8 cellular contexts compared by ENCODE assay signal in the genomic region with DNA sequence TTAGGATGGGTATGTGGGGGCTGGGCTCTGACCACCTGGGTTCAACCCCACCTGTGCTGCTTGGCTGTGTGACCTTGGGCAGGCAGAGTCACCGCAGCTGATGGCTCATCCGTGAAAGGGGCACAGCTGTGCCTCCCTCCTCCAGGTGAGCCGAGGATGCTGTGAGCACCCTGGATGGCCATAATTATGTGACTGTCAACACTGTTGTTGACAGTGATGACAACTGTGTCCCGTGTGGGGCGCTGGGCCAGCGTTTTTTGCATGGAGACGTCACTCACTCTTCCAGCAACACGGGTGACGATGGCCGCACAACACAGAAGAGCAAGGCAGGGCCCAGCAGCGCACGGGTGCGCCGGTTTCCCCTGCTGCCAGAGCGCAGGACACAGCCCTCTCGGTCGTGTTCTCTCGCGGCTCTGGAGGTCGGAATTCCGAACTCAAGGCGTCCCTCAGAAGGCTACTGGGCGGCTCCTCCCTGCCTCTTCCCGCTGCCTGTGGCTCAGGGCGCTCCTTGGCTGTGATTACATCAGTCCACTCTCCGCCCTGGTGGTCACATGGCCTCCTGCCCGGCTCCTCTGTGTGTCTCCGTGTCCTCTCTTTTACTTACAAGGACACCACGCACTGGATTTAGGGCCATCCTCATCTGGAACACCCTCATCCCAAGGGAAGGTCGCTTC. TPM values are rescaled to one million over a fixed set of nuclear protein-coding genes. Genes with fewer than 3 reads are reported as not detected.
DNase-seq lines count a peak whose midpoint lies in the region; ATAC-seq, FAIRE-seq and TF ChIP-seq lines count a peak whose summit lies in the region.

No MANE protein-coding gene starts in this region.

- H3K27ac Mint-ChIP-seq in T-cell (peak overlapping the region; percentile 80 to 82), nephron (peak overlapping the region; percentile 80 to 91 (median 85)), chondrocyte (ENCODE audit: unreplicated experiment) (no peak overlapping the region)

- ATAC-seq in T-cell (replicated peaks in 1 of 4) = peak in 2 of 4 experiments; percentile 8 to 58
- ATAC-seq in HG03520 (IDR thresholded peaks at IDR 0.05; ENCODE audit: unreplicated experiment) = no peak
- no peak for ATAC-seq in GM19351 (IDR thresholded peaks at IDR 0.05; ENCODE audit: unreplicated experiment)

- no peaks in the 10 kb centered on the region for H3K36me3 ChIP-seq in duodenal mucosa (ENCODE audit: control insufficient read depth in 1 of 2, insufficient read depth in 2 of 2, low read length in 2 of 2)

- H3K27me3 ChIP-seq in duodenal mucosa (ENCODE audit: control insufficient read depth in 1 of 2, insufficient read depth in 2 of 2, low read length in 2 of 2) = no peaks in the 10 kb centered on the region

- H3K9ac ChIP-seq in duodenal mucosa (ENCODE audit: low read depth in 1 of 2, low read length in 2 of 2) = peak overlapping the region; percentile 71 to 79

- no peaks in the 10 kb centered on the region for H3K9me3 ChIP-seq in duodenal mucosa (ENCODE audit: control insufficient read depth in 1 of 2, low read length in 2 of 2)

- H3K4me3 Mint-ChIP-seq in T-cell (peak overlapping the region; percentile 85 to 95 (median 91)), nephron (peak overlapping the region; percentile 59 to 70 (median 63)), chondrocyte (ENCODE audit: unreplicated experiment) (no peak overlapping the region)

- TF ChIP-seq CTCF in GM10248 (IDR thresholded peaks at IDR 0.05; ENCODE audit: control extremely low read depth, extremely low read depth, low read depth, missing control alignments) (no peak), nephron (IDR thresholded peaks at IDR 0.05; ENCODE audit: unreplicated experiment in 3 of 3) (no peak), chondrocyte (IDR thresholded peaks at IDR 0.05) (no peak)

- H3K9me3 Mint-ChIP-seq in T-cell (no peaks in the 10 kb centered on the region), nephron (no peaks in the 10 kb centered on the region), chondrocyte (ENCODE audit: low read depth) (no peaks in the 10 kb centered on the region)

- no peak for TF ChIP-seq POLR2A in H54 (IDR thresholded peaks at IDR 0.05; ENCODE audit: low read depth, low read length)

- no peaks in the 10 kb centered on the region for H3K36me3 Mint-ChIP-seq in T-cell
- no peaks in the 10 kb centered on the region for H3K36me3 Mint-ChIP-seq in nephron (ENCODE audit: low read depth)
- H3K36me3 Mint-ChIP-seq in chondrocyte (ENCODE audit: low read depth) = no peaks in the 10 kb centered on the region

- H3K27ac ChIP-seq in duodenal mucosa (ENCODE audit: low read depth, low read length) = peak overlapping the region; percentile 74

- CTCF ChIA-PET in GM10248 (lab: Yijun Ruan, JAX) = interaction anchor here (0.9 to 4.6 kb wide), 3 partner anchors 14 to 25 kb away, joined by 3 to 31 read pairs (median 6); no protein-coding TSS in a partner anchor
- CTCF ChIA-PET in T-cell (lab: Charles Lee) = no interaction called here

- peak overlapping the region; percentile 58 to 75 for H3K4me3 ChIP-seq in duodenal mucosa (ENCODE audit: low read depth in 1 of 2, low read length in 2 of 2)

- H3K27me3 Mint-ChIP-seq in T-cell (no peaks in the 10 kb centered on the region), nephron (ENCODE audit: low read depth) (peaks cover 12% of the 10 kb centered on the region), chondrocyte (ENCODE audit: low read depth) (peaks cover 6% of the 10 kb centered on the region)

- H3K4me1 Mint-ChIP-seq in T-cell (peaks cover 38 to 60% (median 50%) of the 10 kb centered on the region in 3 donors), nephron (peaks cover 40% of the 10 kb centered on the region), chondrocyte (ENCODE audit: low read depth) (peaks cover 24% of the 10 kb centered on the region)

- no peak for FAIRE-seq in H54 (lab: Jason Lieb, UNC)

- peak; percentile 55 for DNase-seq in GM10248 (ENCODE audit: extremely low spot score)
- DNase-seq in T-cell = peak in 32 of 34 experiments; percentile 22 to 72 (median 55)
- DNase-seq in H54 (ENCODE audit: insufficient read length, low spot score) = no peak
- DNase-seq in chondrocyte (ENCODE audit: low spot score) = no peak

- POLR2A ChIA-PET in GM10248 (lab: Yijun Ruan, JAX) = no interaction called here
- POLR2A ChIA-PET in T-cell (lab: Charles Lee) = no interaction called here

- H3K4me1 ChIP-seq in duodenal mucosa (ENCODE audit: control insufficient read depth in 1 of 2, insufficient read depth in 2 of 2, low read length in 2 of 2) = peaks cover 31 to 39% of the 10 kb centered on the region in 2 donors

RNA-seq across cellular contexts. Expression of a gene that starts 1.3 kb away (rescaled TPM):
- total RNA-seq in T-cell = 100 to 1,000 TPM in 1 of 5 donors, 10 to 100 TPM in 4; 24.6 to 103 (median 40.3) TPM
- total RNA-seq in chondrocyte = 1.2 to 1.4 TPM (median 1.2 TPM) in 3 replicates

RNA-seq across cellular contexts. Expression of a gene that starts 41.8 kb away (rescaled TPM):
- total RNA-seq in T-cell = 1 to 10 TPM; 2.6 to 7.0 (median 5.5) TPM
- total RNA-seq in chondrocyte = 0.47 to 0.70 TPM (median 0.64 TPM) in 3 replicates

Comparison
In these comparisons a context has a peak if more than half of its experiments do, and no peak if none do; other contexts are left out.
1. DNase-seq: peak in GM10248 (single experiment) and T-cell (32 of 34); none in H54 (single experiment) and chondrocyte (single experiment).
2. RNA of a gene that starts 1.3 kb away (total RNA-seq): 24.6 to 103 TPM in T-cell; 1.2 to 1.4 TPM in chondrocyte; every median in the first group is over 10 times any median in the second.